ENCODE assay signal across 9 cellular contexts in genomic region chr19:12364391-12365093, GRCh38. TPM values are rescaled to one million over a fixed set of nuclear protein-coding genes. Genes with fewer than 3 reads are reported as not detected.
DNase-seq lines count a peak whose midpoint lies in the region; ATAC-seq, FAIRE-seq and TF ChIP-seq lines count a peak whose summit lies in the region.
"Had no signal": no experiment of that assay in that cellular context is flagged by ENCODE, and none has a peak within 500 bp of the region (broad histone marks: within the 10 kb centered on the region; RNA-seq: fewer than 3 reads in every experiment).

No MANE protein-coding gene starts in this region.

- H3K9me3 ChIP-seq in SK-N-SH: no peaks in the 10 kb centered on the region
- no peaks in the 10 kb centered on the region for H3K9me3 ChIP-seq in tibial nerve

- H3K79me2 ChIP-seq in SK-N-SH (ENCODE audit: insufficient read depth): no peaks in the 10 kb centered on the region

- WGBS in SK-N-SH (ENCODE audit: low lambda C conversion rate): 13% methylated on average over 19 of the region's 22 CpGs
- WGBS in tibial nerve, 2 donors: 5% methylated on average over 20 to 22 of the region's 22 CpGs

- TF ChIP-seq POLR2A in tibial nerve (IDR thresholded peaks at IDR 0.05): no peak
- TF ChIP-seq POLR2A in GM12891 (IDR thresholded peaks at IDR 0.05; ENCODE audit: low read depth, low read length): no peak

- peak overlapping the region; percentile 93 for H3K4me3 Mint-ChIP-seq in activated CD4-positive, alpha-beta T cell treated with anti-CD3 and anti-CD28 coated beads for 36 hours
- peak overlapping the region; percentile 92 to 95 for H3K4me3 Mint-ChIP-seq in effector memory CD8-positive, alpha-beta T cell
- H3K4me3 Mint-ChIP-seq in mesothelial cell of epicardium: peak overlapping the region; percentile 95

- DNase-seq in activated CD4-positive, alpha-beta T cell treated with anti-CD3 and anti-CD28 coated beads for 36 hours: peak; percentile 24
- no peak for DNase-seq in activated CD4-positive, alpha-beta T cell treated with anti-CD3 and anti-CD28 coated beads, Interleukin-2, amount 50 U/mL, for 48 hours
- peak; percentile 54 for DNase-seq in SK-N-SH
- DNase-seq in effector memory CD8-positive, alpha-beta T cell: no peak
- DNase-seq in mesothelial cell of epicardium (ENCODE audit: low spot score in 2 of 2, unreplicated experiment in 2 of 2): no peak
- peak in 1 of 2 donors; percentile 20 for DNase-seq in tibial nerve (ENCODE audit: low spot score in 2 of 2)
- no peak for DNase-seq in GM12891 (ENCODE audit: insufficient read length, low spot score)

- H3K36me3 ChIP-seq in SK-N-SH (replicated peaks in 1 of 2; ENCODE audit: control insufficient read depth in 1 of 2, insufficient read depth in 2 of 2, low read length in 1 of 2): peaks cover 0 to 3% of the 10 kb centered on the region in 2 experiments
- no peaks in the 10 kb centered on the region for H3K36me3 ChIP-seq in tibial nerve

- H3K27me3 ChIP-seq in SK-N-SH (ENCODE audit: insufficient read depth) (no peaks in the 10 kb centered on the region), tibial nerve (no peaks in the 10 kb centered on the region)

- H3K27me3 Mint-ChIP-seq in activated CD4-positive, alpha-beta T cell treated with anti-CD3 and anti-CD28 coated beads for 36 hours: no peaks in the 10 kb centered on the region
- H3K27me3 Mint-ChIP-seq in effector memory CD8-positive, alpha-beta T cell: peaks cover 4 to 22% of the 10 kb centered on the region in 2 donors
- no peaks in the 10 kb centered on the region for H3K27me3 Mint-ChIP-seq in mesothelial cell of epicardium (ENCODE audit: low read depth)

- H3F3A ChIP-seq in SK-N-SH (replicated peaks; ENCODE audit: insufficient read depth): peaks cover 4% of the 10 kb centered on the region

- H3K4me1 Mint-ChIP-seq in activated CD4-positive, alpha-beta T cell treated with anti-CD3 and anti-CD28 coated beads for 36 hours: peaks cover 18% of the 10 kb centered on the region
- H3K4me1 Mint-ChIP-seq in effector memory CD8-positive, alpha-beta T cell (ENCODE audit: low read depth in 2 of 2): peaks cover 14 to 15% of the 10 kb centered on the region in 2 donors
- H3K4me1 Mint-ChIP-seq in mesothelial cell of epicardium: peaks cover 16% of the 10 kb centered on the region

- peak overlapping the region; percentile 81 for H3K9ac ChIP-seq in SK-N-SH

- CTCF ChIA-PET in activated CD4-positive, alpha-beta T cell treated with anti-CD3 and anti-CD28 coated beads for 36 hours (lab: Charles Lee): interaction anchor here (1.5 kb wide), 1 partner anchor 109 kb away, joined by 4 read pairs; no protein-coding TSS in a partner anchor
- CTCF ChIA-PET in SK-N-SH (lab: Yijun Ruan, JAX): interaction anchor here (0.6 to 1.4 kb wide), 3 partner anchors 36 to 305 kb away, joined by 3 to 7 read pairs (median 3); partner anchors contain the start of gene ZNF799

- no peaks in the 10 kb centered on the region for H4K20me1 ChIP-seq in SK-N-SH (ENCODE audit: insufficient read depth)

- peak overlapping the region; percentile 86 for H2AFZ ChIP-seq in SK-N-SH (ENCODE audit: low read depth)

- ATAC-seq in activated CD4-positive, alpha-beta T cell treated with anti-CD3 and anti-CD28 coated beads for 36 hours: no peak
- ATAC-seq in effector memory CD8-positive, alpha-beta T cell (replicated peaks): no peak
- ATAC-seq in GM21619 (IDR thresholded peaks at IDR 0.05; ENCODE audit: unreplicated experiment): no peak

- no peaks in the 10 kb centered on the region for H3K9me2 ChIP-seq in SK-N-SH

- no peaks in the 10 kb centered on the region for H3K9me3 Mint-ChIP-seq in activated CD4-positive, alpha-beta T cell treated with anti-CD3 and anti-CD28 coated beads for 36 hours (ENCODE audit: low read depth)
- H3K9me3 Mint-ChIP-seq in effector memory CD8-positive, alpha-beta T cell: no peaks in the 10 kb centered on the region
- H3K9me3 Mint-ChIP-seq in mesothelial cell of epicardium: peaks cover 11% of the 10 kb centered on the region

- peaks cover 2% of the 10 kb centered on the region for H3K36me3 Mint-ChIP-seq in activated CD4-positive, alpha-beta T cell treated with anti-CD3 and anti-CD28 coated beads for 36 hours (ENCODE audit: low read depth)
- H3K36me3 Mint-ChIP-seq in effector memory CD8-positive, alpha-beta T cell (ENCODE audit: insufficient read depth): no peaks in the 10 kb centered on the region
- peaks cover 11% of the 10 kb centered on the region for H3K36me3 Mint-ChIP-seq in mesothelial cell of epicardium

- TF ChIP-seq RAD21 in SK-N-SH (IDR thresholded peaks at IDR 0.05; ENCODE audit: low read length): no peak

- TF ChIP-seq CTCF in SK-N-SH (IDR thresholded peaks at IDR 0.05): no peak
- TF ChIP-seq CTCF in mesothelial cell of epicardium (IDR thresholded peaks at IDR 0.05; ENCODE audit: unreplicated experiment): no peak
- TF ChIP-seq CTCF in tibial nerve (IDR thresholded peaks at IDR 0.05): no peak

- H3K27ac ChIP-seq in SK-N-SH (ENCODE audit: low read depth in 2 of 2, low read length in 1 of 2): 0 out of 4 replicates have a peak overlapping the region, but pooled peaks of 1 of the 2 experiments have one; percentile 54
- peak overlapping the region; percentile 59 to 96 (median 92) for H3K27ac ChIP-seq in tibial nerve

- H3K4me3 ChIP-seq in SK-N-SH (ENCODE audit: low read depth in 2 of 2, low read length in 1 of 2) (peak overlapping the region; percentile 78 to 83), tibial nerve (peak overlapping the region; percentile 46 to 98 (median 88))

- peak overlapping the region; percentile 76 for H3K4me2 ChIP-seq in SK-N-SH

- POLR2A ChIA-PET in activated CD4-positive, alpha-beta T cell treated with anti-CD3 and anti-CD28 coated beads for 36 hours (lab: Charles Lee): interaction anchor here (1.1 kb wide), 1 partner anchor 165 kb away, joined by 4 read pairs; no protein-coding TSS in a partner anchor
- POLR2A ChIA-PET in SK-N-SH (lab: Yijun Ruan, JAX): interaction anchor here (1.1 to 1.9 kb wide), 6 partner anchors 31 to 224 kb away, joined by 3 to 15 read pairs (median 5); partner anchors contain the start of genes ZNF20, ZNF44, ZNF443 and ZNF563

- no peak for FAIRE-seq in GM12891 (lab: Jason Lieb, UNC)
- FAIRE-seq: G401.6 had no signal

- intact Hi-C loops in activated CD4-positive, alpha-beta T cell treated with anti-CD3 and anti-CD28 coated beads for 36 hours (cut with DNase I, micrococcal nuclease): loop anchor here (1.0 to 5.0 kb wide), 8 partner anchors 31 to 201 kb away; partner anchors contain the start of genes ZNF563 (in 2 of the 2), ZNF136 (in 1 of the 2), ZNF44 (in 1 of the 2) and ZNF443 (in 1 of the 2)

- TF ChIP-seq EP300 in SK-N-SH (IDR thresholded peaks at IDR 0.05; ENCODE audit: borderline replicate concordance in 1 of 2, low read depth in 1 of 2, low read length in 1 of 2): no peak
- no peak for TF ChIP-seq EP300 in tibial nerve (IDR thresholded peaks at IDR 0.05)

- H3K4me1 ChIP-seq in SK-N-SH (ENCODE audit: control insufficient read depth in 1 of 2, insufficient read depth in 2 of 2, low read depth in 1 of 2, low read length in 1 of 2) (no peaks in the 10 kb centered on the region; a peak in 1 of 4 replicates), tibial nerve (peaks cover 0 to 23% (median 5%) of the 10 kb centered on the region in 4 donors)

- peak overlapping the region; percentile 60 for H3K27ac Mint-ChIP-seq in activated CD4-positive, alpha-beta T cell treated with anti-CD3 and anti-CD28 coated beads for 36 hours
- H3K27ac Mint-ChIP-seq in effector memory CD8-positive, alpha-beta T cell: peak overlapping the region; percentile 86 to 89
- H3K27ac Mint-ChIP-seq in mesothelial cell of epicardium: peak overlapping the region; percentile 92

TF ChIP-seq in SK-N-SH, 30 proteins besides CTCF, POLR2A, EP300 and RAD21 (continues in another document):
- TF ChIP-seq NRF1 (IDR thresholded peaks at IDR 0.05; ENCODE audit: low read depth, low read length): no peak
- no peak for TF ChIP-seq YY1 (IDR thresholded peaks at IDR 0.05; ENCODE audit: low read depth)
- no peak for TF ChIP-seq ELF1 (IDR thresholded peaks at IDR 0.05)
- no peak for TF ChIP-seq FOXM1 (IDR thresholded peaks at IDR 0.05; ENCODE audit: low read depth)
- no peak for TF ChIP-seq FOSL2 (IDR thresholded peaks at IDR 0.05; ENCODE audit: borderline replicate concordance, low read depth)
- no peak for TF ChIP-seq GABPA (IDR thresholded peaks at IDR 0.05; ENCODE audit: low read depth)
- no peak for TF ChIP-seq CHD2 (IDR thresholded peaks at IDR 0.05; ENCODE audit: low read length, partially characterized antibody)

TF ChIP-seq in GM12891, 5 proteins besides CTCF, POLR2A, EP300 and RAD21:
- no peak for TF ChIP-seq POLR2AphosphoS5 (IDR thresholded peaks at IDR 0.05; ENCODE audit: low read depth, low read length)
- TF ChIP-seq PAX5 (IDR thresholded peaks at IDR 0.05; ENCODE audit: insufficient read depth, low read length, severe bottlenecking): no peak
- no peak for TF ChIP-seq SPI1 (IDR thresholded peaks at IDR 0.05; ENCODE audit: low read depth, low read length)
- no peak for TF ChIP-seq TAF1 (IDR thresholded peaks at IDR 0.05; ENCODE audit: low read depth, low read length)
- no peak for TF ChIP-seq POU2F2 (IDR thresholded peaks at IDR 0.05; ENCODE audit: low read depth, low read length)

RNA-seq across cellular contexts. Expression of gene ZNF442, which starts 0.9 kb away (rescaled TPM):
- 1 to 10 TPM; 1.1 to 1.7 TPM for total RNA-seq in activated CD4-positive, alpha-beta T cell treated with anti-CD3 and anti-CD28 coated beads for 36 hours
- polyA plus RNA-seq in SK-N-SH (2012; rRNA removed): 0.43 and 0.70 TPM in 2 replicates
- polyA plus RNA-seq in SK-N-SH (2012; cell fraction: cytosol; rRNA removed): 0.50 and 0.62 TPM in 2 replicates
- 0.58 and 0.68 TPM in 2 replicates for polyA plus RNA-seq in SK-N-SH (2012; cell fraction: nucleus; rRNA removed)
- total RNA-seq in mesothelial cell of epicardium (3.7 to 5.9 TPM (median 4.3 TPM) in 3 replicates), tibial nerve (1 to 10 TPM; 3.6 to 4.3 (median 4.1) TPM)
- 0.62 TPM for polyA plus RNA-seq in GM12891 (2012; ENCODE audit: low read depth, missing spikeins)

RNA-seq across cellular contexts. Expression of gene ZNF563, which starts 31.1 kb away (rescaled TPM):
- 1 to 10 TPM; 6.6 to 6.7 TPM for total RNA-seq in activated CD4-positive, alpha-beta T cell treated with anti-CD3 and anti-CD28 coated beads for 36 hours
- 0.99 and 1.3 TPM in 2 replicates for polyA plus RNA-seq in SK-N-SH (2012; rRNA removed)
- polyA plus RNA-seq in SK-N-SH (2012; cell fraction: cytosol; rRNA removed): 1.3 and 1.5 TPM in 2 replicates
- 1.8 and 1.9 TPM in 2 replicates for polyA plus RNA-seq in SK-N-SH (2012; cell fraction: nucleus; rRNA removed)
- total RNA-seq in mesothelial cell of epicardium: 3.9 to 5.0 TPM (median 4.5 TPM) in 3 replicates
- total RNA-seq in tibial nerve: 10 to 100 TPM in 1 of 4 donors, 1 to 10 TPM in 3; 2.1 to 14.2 (median 4.1) TPM
- polyA plus RNA-seq in GM12891 (2012; ENCODE audit: low read depth, missing spikeins): 3.3 TPM

RNA-seq across cellular contexts. Expression of gene ZNF799, which starts 36.5 kb away (rescaled TPM):
- total RNA-seq in activated CD4-positive, alpha-beta T cell treated with anti-CD3 and anti-CD28 coated beads for 36 hours: 1 to 10 TPM; 4.0 to 4.3 TPM
- polyA plus RNA-seq in SK-N-SH (2012; rRNA removed): 0.99 and 1.5 TPM in 2 replicates
- 1.2 and 1.3 TPM in 2 replicates for polyA plus RNA-seq in SK-N-SH (2012; cell fraction: cytosol; rRNA removed)
- polyA plus RNA-seq in SK-N-SH (2012; cell fraction: nucleus; rRNA removed): 1.6 and 3.2 TPM in 2 replicates
- 3.2 to 4.2 TPM (median 3.5 TPM) in 3 replicates for total RNA-seq in mesothelial cell of epicardium
- 1 to 10 TPM; 3.3 to 6.8 (median 4.4) TPM for total RNA-seq in tibial nerve
- polyA plus RNA-seq in GM12891 (2012; ENCODE audit: low read depth, missing spikeins): 1.4 TPM

Comparison
In these comparisons a context has a peak if more than half of its experiments do, and no peak if none do; other contexts are left out.
1. DNase-seq: peak in activated CD4-positive, alpha-beta T cell treated with anti-CD3 and anti-CD28 coated beads for 36 hours (single experiment) and SK-N-SH (single experiment); none in activated CD4-positive, alpha-beta T cell treated with anti-CD3 and anti-CD28 coated beads, Interleukin-2, amount 50 U/mL, for 48 hours (0 of 2), effector memory CD8-positive, alpha-beta T cell (0 of 3), mesothelial cell of epicardium (0 of 2) and GM12891 (single experiment).
2. Peak in every context shown above with its lines, with median percentiles within 50 percentile points of each other: H3K27ac Mint-ChIP-seq and H3K4me3 Mint-ChIP-seq.